Comparison of ENCODE assay signal across 8 cellular contexts in the genomic region with DNA sequence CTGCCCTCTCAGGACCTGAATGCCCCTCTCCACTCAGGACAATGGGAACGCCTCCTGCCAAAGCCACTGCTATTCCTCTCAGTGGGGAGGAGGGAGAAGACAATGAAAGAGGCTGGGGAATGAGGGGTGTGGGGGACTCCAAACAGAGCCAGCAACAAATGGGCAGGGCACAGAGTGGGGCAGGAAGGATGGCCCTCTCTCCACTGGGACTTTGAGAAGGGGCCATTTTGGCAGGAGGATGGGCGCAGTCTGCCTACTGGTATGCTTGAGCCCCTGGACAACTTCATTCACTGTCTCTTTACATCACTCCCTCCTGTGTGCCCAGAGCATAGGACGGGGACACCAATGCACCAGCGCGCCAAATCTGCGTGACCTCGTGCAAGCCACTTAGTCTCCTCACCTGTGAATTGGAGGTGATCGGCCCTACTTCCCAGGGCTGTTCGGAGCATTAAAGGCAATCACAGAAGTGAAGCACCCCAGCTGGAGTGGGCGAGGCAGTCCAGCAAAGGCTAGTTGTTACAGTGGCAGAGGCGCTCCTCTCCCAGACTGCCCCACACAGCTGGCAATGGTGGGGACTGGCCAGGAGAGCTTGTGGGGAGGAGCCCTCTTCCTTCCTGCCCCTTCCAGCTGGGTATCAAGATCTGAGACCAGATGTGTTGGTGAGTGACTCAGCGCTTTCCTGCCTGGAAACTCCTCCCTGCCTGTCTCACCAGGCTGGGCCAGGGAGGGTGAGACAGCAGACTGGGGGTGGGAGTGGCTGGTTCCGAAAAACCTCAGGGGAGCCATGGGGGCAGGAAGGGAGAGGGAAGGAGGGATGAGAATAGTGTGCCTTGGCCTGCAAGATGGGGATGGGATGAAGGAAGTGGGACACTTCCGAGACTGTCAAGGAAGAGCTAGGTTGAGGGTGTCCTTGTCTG. TPM values are rescaled to one million over a fixed set of nuclear protein-coding genes. Genes with fewer than 3 reads are reported as not detected.
DNase-seq lines count a peak whose midpoint lies in the region; ATAC-seq, FAIRE-seq and TF ChIP-seq lines count a peak whose summit lies in the region.

No MANE protein-coding gene starts in this region.

- no peak overlapping the region for H3K56ac ChIP-seq in H1 (replicated peaks; ENCODE audit: insufficient read length, low read depth, low read length)

- H3K27me3 ChIP-seq in A673 (replicated peaks; ENCODE audit: insufficient read depth, low read depth, low read length, poor library complexity): no peaks in the 10 kb centered on the region
- H3K27me3 ChIP-seq in H7 (ENCODE audit: control insufficient read depth, insufficient read depth, low read length): no peaks in the 10 kb centered on the region
- no peaks in the 10 kb centered on the region for H3K27me3 ChIP-seq in SJSA1 (replicated peaks)
- H3K27me3 ChIP-seq in H1 (replicated peaks in 1 of 4; ENCODE audit: control insufficient read depth in 3 of 4, extremely low read depth in 1 of 4, insufficient read depth in 3 of 4, low read length in 3 of 4): no peaks in the 10 kb centered on the region; a peak in 1 of 7 replicates
- H3K27me3 ChIP-seq in CD4-positive, alpha-beta memory T cell (ENCODE audit: insufficient read depth, low read length): no peaks in the 10 kb centered on the region

- H3K36me3 ChIP-seq in A673 (ENCODE audit: insufficient read depth, low read length, poor library complexity, severe bottlenecking) (no peaks in the 10 kb centered on the region), H7 (replicated peaks; ENCODE audit: control insufficient read depth, insufficient read depth, low read length) (no peaks in the 10 kb centered on the region), SJSA1 (no peaks in the 10 kb centered on the region), H1 (ENCODE audit: control insufficient read depth in 2 of 4, insufficient read depth in 4 of 4, low read length in 3 of 4) (no peaks in the 10 kb centered on the region; a peak in 1 of 8 replicates)
- no peaks in the 10 kb centered on the region for H3K36me3 ChIP-seq in CD4-positive, alpha-beta memory T cell (ENCODE audit: insufficient read depth, low read length)

- peak overlapping the region; percentile 98 for H4K91ac ChIP-seq in H1 (replicated peaks; ENCODE audit: insufficient read length, low read length)

- peak overlapping the region; percentile 92; the same call in 1 of the 2 replicates for H2BK5ac ChIP-seq in H1 (ENCODE audit: low read depth, low read length)

- H3K23ac ChIP-seq in H1 (ENCODE audit: insufficient read length): no peak overlapping the region

- peak overlapping the region; percentile 69 for H3K4ac ChIP-seq in H1 (replicated peaks; ENCODE audit: insufficient read length, low read depth, low read length)

- H3K27ac ChIP-seq in A673 (ENCODE audit: low read depth, low read length, poor library complexity, severe bottlenecking): peak overlapping the region; percentile 67
- H3K27ac ChIP-seq in SJSA1: peak overlapping the region; percentile 58
- H3K27ac ChIP-seq in H1 (ENCODE audit: low read depth, low read length): peak overlapping the region; percentile 49; the same call in 1 of the 2 replicates
- no peak overlapping the region for H3K27ac ChIP-seq in CD4-positive, alpha-beta memory T cell (ENCODE audit: low read depth, low read length)

- TF ChIP-seq POLR2A in H1 (IDR thresholded peaks at IDR 0.05; ENCODE audit: control extremely low read depth in 1 of 2, low read depth in 2 of 2, low read length in 2 of 2): 0 out of 3 replicates have a peak, but pooled peaks of 1 of the 2 experiments have one; percentile 23

- no peak for TF ChIP-seq CTCF in A673 (conservative IDR thresholded peaks at IDR 0.05; ENCODE audit: low read depth, low read length)
- no peak for TF ChIP-seq CTCF in H1 (IDR thresholded peaks at IDR 0.05; ENCODE audit: control extremely low read depth in 1 of 3, insufficient read depth in 1 of 3, low read depth in 1 of 3, low read length in 3 of 3)

- H4K5ac ChIP-seq in H1 (ENCODE audit: insufficient read length, low read depth, low read length): peak overlapping the region; percentile 13

- H3K4me1 ChIP-seq in A673 (ENCODE audit: insufficient read depth, low read length, poor library complexity, severe bottlenecking) (peaks cover 14% of the 10 kb centered on the region), SJSA1 (replicated peaks) (peaks cover 75% of the 10 kb centered on the region), H1 (replicated peaks in 1 of 4; ENCODE audit: control insufficient read depth in 3 of 4, insufficient read depth in 4 of 4, low read length in 3 of 4) (peaks cover 3 to 13% (median 13%) of the 10 kb centered on the region in 4 experiments)
- peaks cover 8% of the 10 kb centered on the region for H3K4me1 ChIP-seq in CD4-positive, alpha-beta memory T cell (ENCODE audit: insufficient read depth, low read length)

- H3K9ac ChIP-seq in H1 (replicated peaks in 1 of 4; ENCODE audit: extremely low read depth in 1 of 4, low read depth in 3 of 4, low read length in 3 of 4): no peak overlapping the region; a peak in 1 of 7 replicates

- H3K4me3 Mint-ChIP-seq in CD4-positive, alpha-beta memory T cell: no peak overlapping the region

- H3K23me2 ChIP-seq in H1 (ENCODE audit: low read depth, low read length): no peaks in the 10 kb centered on the region

- TF ChIP-seq EP300 in H1 (IDR thresholded peaks at IDR 0.05; ENCODE audit: borderline replicate concordance in 1 of 2, low read depth in 2 of 2, low read length in 2 of 2): no peak

- H3K9me3 Mint-ChIP-seq in CD4-positive, alpha-beta memory T cell: no peaks in the 10 kb centered on the region

- DNase-seq in A673 (ENCODE audit: low spot score) (peak; percentile 85), H7 (peak; percentile 75), SJSA1 (ENCODE audit: low read depth in 1 of 2, low spot score in 2 of 2) (peak; percentile 91 to 96), H1 (ENCODE audit: low read depth in 1 of 2, low spot score in 2 of 2) (peak in 1 of 2 experiments; percentile 56), non-pigmented ciliary epithelial cell (ENCODE audit: low read depth) (peak; percentile 70), NCI-H2081 (lab: John Stamatoyannopoulos, UW) (no peak)
- DNase-seq in CD4-positive, alpha-beta memory T cell: no peak

- no peak overlapping the region for H3K14ac ChIP-seq in H1 (ENCODE audit: insufficient read length)

- TF ChIP-seq RAD21 in H1 (IDR thresholded peaks at IDR 0.05 in 1 of 2, conservative IDR thresholded peaks at IDR 0.05 in 1 of 2; ENCODE audit: low read depth in 2 of 2, low read length in 2 of 2): no peak

- H2AFZ ChIP-seq in H1 (ENCODE audit: low read length): peak overlapping the region; percentile 83

- H3K4me2 ChIP-seq in H1 (ENCODE audit: insufficient read depth in 1 of 2, low read depth in 2 of 2, low read length in 2 of 2): peak overlapping the region; percentile 24 to 28; a peak in 3 of 4 replicates

- H3K9me3 ChIP-seq in A673 (ENCODE audit: low read depth, low read length, poor library complexity, severe bottlenecking) (no peaks in the 10 kb centered on the region), SJSA1 (replicated peaks) (no peaks in the 10 kb centered on the region), H1 (ENCODE audit: insufficient read depth in 2 of 2, low read depth in 1 of 2, low read length in 1 of 2) (no peaks in the 10 kb centered on the region)
- no peaks in the 10 kb centered on the region for H3K9me3 ChIP-seq in CD4-positive, alpha-beta memory T cell (ENCODE audit: control insufficient read depth in 1 of 2, low read length in 2 of 2)

- intact Hi-C loops in A673 (cut with micrococcal nuclease; ENCODE audit: unreplicated experiment): no loop called here
- intact Hi-C loops in CD4-positive, alpha-beta memory T cell (cut with micrococcal nuclease): no loop called here

- no peaks in the 10 kb centered on the region for H3K36me3 Mint-ChIP-seq in CD4-positive, alpha-beta memory T cell

- peak overlapping the region; percentile 99 for H2BK12ac ChIP-seq in H1 (ENCODE audit: low read depth, low read length)

- POLR2A ChIA-PET in A673 (lab: Charles Lee; ENCODE audit: low non-redundant PET): no interaction called here
- POLR2A ChIA-PET in H1 (lab: Charles Lee; ENCODE audit: partially characterized antibody): interaction anchor here (0.6 to 1.4 kb wide), 9 partner anchors 17 to 58 kb away, joined by 3 to 9 read pairs (median 3); no protein-coding TSS in a partner anchor
- POLR2A ChIA-PET in CD4-positive, alpha-beta memory T cell (lab: Charles Lee; ENCODE audit: partially characterized antibody): no interaction called here

- CTCF ChIA-PET in A673 (lab: Charles Lee) (no interaction called here), H1 (lab: Charles Lee; ENCODE audit: partially characterized antibody) (interaction anchor here (0.8 to 4.9 kb wide), 9 partner anchors 8 to 477 kb away, joined by 3 to 23 read pairs (median 3); no protein-coding TSS in a partner anchor)
- CTCF ChIA-PET in CD4-positive, alpha-beta memory T cell (lab: Charles Lee; ENCODE audit: partially characterized antibody): no interaction called here

- peak overlapping the region; percentile 100 for H2BK15ac ChIP-seq in H1 (ENCODE audit: low read length)

- peaks cover 3 to 8% of the 10 kb centered on the region in 2 donors for H3K27me3 Mint-ChIP-seq in CD4-positive, alpha-beta memory T cell

- H2BK120ac ChIP-seq in H1 (replicated peaks; ENCODE audit: low read depth, low read length): peak overlapping the region; percentile 66

- TSS peak; percentile 88 for BruUV-seq in A673 (replicated peaks; lab: Mats Ljungman, UMichigan)

- no peaks in the 10 kb centered on the region for H4K20me1 ChIP-seq in H1 (replicated peaks in 1 of 2; ENCODE audit: control insufficient read depth in 1 of 2, insufficient read depth in 2 of 2, low read length in 2 of 2)

- H3K79me2 ChIP-seq in H1 (ENCODE audit: control insufficient read depth in 1 of 2, insufficient read depth in 2 of 2, low read length in 2 of 2): no peaks in the 10 kb centered on the region

- no peak for FAIRE-seq in H1 (lab: Jason Lieb, UNC)

- no peak overlapping the region for H4K8ac ChIP-seq in H1 (ENCODE audit: extremely low read depth, insufficient read depth, low read length)

- H3K79me1 ChIP-seq in H1 (ENCODE audit: low read depth, low read length): no peaks in the 10 kb centered on the region

- peak overlapping the region; percentile 97 for H3K18ac ChIP-seq in H1 (ENCODE audit: extremely low read depth, low read length)

- 82% methylated on average over 13 of the region's 14 CpGs; no CpG with 5 or more reads in 1 of the 2 experiments for WGBS in H1 (ENCODE audit: extremely low coverage in 1 of 2, insufficient coverage in 1 of 2, insufficient read length in 1 of 2, insufficient replicate concordance in 2 of 2, low coverage in 1 of 2, low lambda C conversion rate in 2 of 2, missing lambda C conversion rate in 1 of 2), 2 experiments

- no peak for ATAC-seq in GM18498 (IDR thresholded peaks at IDR 0.05; ENCODE audit: unreplicated experiment)

- H3K27ac Mint-ChIP-seq in CD4-positive, alpha-beta memory T cell: peak overlapping the region in 3 of 7 donors; percentile 15 to 42 (median 39)

- peak overlapping the region; percentile 99 for H2BK20ac ChIP-seq in H1 (ENCODE audit: low read length)

- H3K4me3 ChIP-seq in A673 (ENCODE audit: low read depth, low read length, poor library complexity, severe bottlenecking) (no peak overlapping the region), H7 (ENCODE audit: insufficient read depth, low read depth, low read length) (no peak overlapping the region), SJSA1 (peak overlapping the region; percentile 10; the same call in 1 of the 2 replicates), H1 (ENCODE audit: extremely low read depth in 1 of 4, insufficient read depth in 2 of 4, low read depth in 3 of 4, low read length in 4 of 4) (no peak overlapping the region)
- H3K4me3 ChIP-seq in CD4-positive, alpha-beta memory T cell (ENCODE audit: low read length in 2 of 2): no peak overlapping the region

- peak overlapping the region; percentile 46 for H2AK5ac ChIP-seq in H1 (ENCODE audit: low read depth, low read length)

- H3K4me1 Mint-ChIP-seq in CD4-positive, alpha-beta memory T cell: peaks cover 0 to 7% (median 6%) of the 10 kb centered on the region in 4 donors

RNA-seq across cellular contexts. Expression of a gene that starts 22.4 kb away (rescaled TPM):
- total RNA-seq in A673 (2021): 0.71 TPM in 1 of 2 replicates, not detected in the other
- total RNA-seq in H7 (2014; rRNA removed; shearing (Covaris generic)): 0.07 and 0.45 TPM in 2 replicates
- total RNA-seq in SJSA1 (2014; rRNA removed; shearing (Covaris generic)): 167 and 209 TPM in 2 replicates
- total RNA-seq in H1 (2021; fragmentation: NEBNext Ultra II Directional; extraction: Animal tissue kit (Norgen Biotek cat#: 25700)): 0.17 TPM in 1 of 2 replicates, not detected in the other
- 0.06 TPM in 1 of 2 replicates, not detected in the other for polyA plus RNA-seq in H1 (2011; rRNA removed)
- 0.45 TPM for polyA plus RNA-seq in H1 (2011; cell fraction: cytosol; rRNA removed)
- polyA plus RNA-seq in H1 (2011; cell fraction: nucleus; rRNA removed): not detected
- polyA plus RNA-seq in H1 (2012, experiment 1 of 2): not detected in 4 replicates
- polyA plus RNA-seq in H1 (2012, experiment 2 of 2): not detected
- polyA plus RNA-seq in H1 (2013, experiment 1 of 2): 0.08 TPM
- 0.06 TPM for polyA plus RNA-seq in H1 (2013, experiment 2 of 2)
- polyA minus RNA-seq in H1 (2011; rRNA and poly(A)+ RNA removed): 0.12 TPM in 1 of 2 replicates, not detected in the other
- polyA minus RNA-seq in H1 (2011; cell fraction: cytosol; rRNA and poly(A)+ RNA removed): not detected
- polyA minus RNA-seq in H1 (2011; cell fraction: nucleus; rRNA and poly(A)+ RNA removed): 0.20 TPM
- not detected for total RNA-seq in CD4-positive, alpha-beta memory T cell
- not detected for polyA plus RNA-seq in CD4-positive, alpha-beta memory T cell

Comparison
In these comparisons a context has a peak if more than half of its experiments do, and no peak if none do; other contexts are left out.
1. DNase-seq: peak in A673 (single experiment), H7 (single experiment), SJSA1 (2 of 2) and non-pigmented ciliary epithelial cell (single experiment); none in NCI-H2081 (0 of 2) and CD4-positive, alpha-beta memory T cell (0 of 5).
2. RNA of a gene that starts 22.4 kb away (total RNA-seq): 167 to 209 TPM in SJSA1; 0.71 TPM in A673, 0.07 to 0.45 TPM in H7, 0.17 TPM in H1 and not detected in CD4-positive, alpha-beta memory T cell; every median in the first group is over 10 times any median in the second.